ENCODE assay signal across 29 cellular contexts in genomic region chr5:107764976-107765684, GRCh38.
"Had no signal": no experiment of that assay in that cellular context is flagged by ENCODE, and none has a peak within 500 bp of the region (broad histone marks: within the 10 kb centered on the region; RNA-seq: fewer than 3 reads in every experiment).

No MANE protein-coding gene starts in this region.

- ATAC-seq: body of pancreas; heart left ventricle; right lobe of liver; stimulated activated memory B cell treated with anti-CD40 and anti-IgM and Interleukin-4, amounts not matched to agents 10 μg/mL and 1 μg/mL and 100 μg/mL, for 72 hours; stimulated activated naive CD8-positive, alpha-beta T cell treated with anti-CD3 and anti-CD28 coated beads, Interleukin-15, amount 100 ng/mL, for 72 hours had no signal

- H3K27me3 ChIP-seq: adrenal gland, body of pancreas, heart left ventricle, neutrophil, right lobe of liver had no signal

- H3K4me3 ChIP-seq: adrenal gland, body of pancreas, cardiac muscle cell, coronary artery, dorsolateral prefrontal cortex, heart left ventricle, left ventricle myocardium inferior, lung, right lobe of liver, skin epidermis had no signal

- H3K27ac ChIP-seq: adrenal gland, body of pancreas, cardiac muscle cell, coronary artery, dorsolateral prefrontal cortex, heart left ventricle, left ventricle myocardium inferior, neutrophil, right lobe of liver, skin epidermis, VCaP had no signal

- H3K9me3 ChIP-seq: adrenal gland, body of pancreas, heart left ventricle, left ventricle myocardium inferior, neutrophil, right lobe of liver had no signal

- H3K4me1 ChIP-seq: adrenal gland, body of pancreas, heart left ventricle, left ventricle myocardium inferior, right lobe of liver had no signal

- H3K36me3 ChIP-seq: adrenal gland, cardiac muscle cell, heart left ventricle, left ventricle myocardium inferior, neutrophil, right lobe of liver had no signal

- DNase-seq: activated CD4-positive, alpha-beta T cell treated with anti-CD3 and anti-CD28 coated beads for 4 hours; activated CD4-positive, alpha-beta T cell treated with anti-CD3 and anti-CD28 coated beads, Interleukin-2, amount 50 U/mL, for 4 hours; activated effector memory CD4-positive, alpha-beta T cell treated with Interleukin-2 at 50 U/mL for 16 hours; activated naive CD4-positive, alpha-beta T cell treated with Interleukin-2 at 50 U/mL for 16 hours; activated T-cell treated with anti-CD3 and anti-CD28 coated beads for 4 hours; adrenal gland; aorta; body of pancreas; cerebellar nuclear complex; dorsolateral prefrontal cortex; effector memory CD4-positive, alpha-beta T cell; erythroblast; heart left ventricle; kidney glomerular epithelial cell; left ventricle myocardium inferior; right lobe of liver; stimulated activated CD4-positive, alpha-beta T cell treated with anti-CD3 and anti-CD28 coated beads, Interleukin-1b, Interleukin-23, amount 100 ng/mL, for 48 hours; stimulated activated CD4-positive, alpha-beta T cell treated with anti-CD3 and anti-CD28 coated beads, Interleukin-4, amount 100 ng/mL, for 4 hours; stimulated activated CD8-positive, alpha-beta memory T cell treated with anti-CD3 and anti-CD28 coated beads, Interleukin-4, amount 100 ng/mL, for 48 hours; stimulated activated naive CD8-positive, alpha-beta T cell treated with anti-CD3 and anti-CD28 coated beads, Interleukin-15, amount 100 ng/mL, for 72 hours; substantia nigra; T-helper 9 cell had no signal
